Comparison of ENCODE assay signal across 8 cellular contexts in genomic region chr10:31759124-31759798, GRCh38.
A peak's percentile ranks its signal among the peaks of the same experiment; 100 is the strongest.
DNase-seq lines count a peak whose midpoint lies in the region; ATAC-seq, FAIRE-seq and TF ChIP-seq lines count a peak whose summit lies in the region.

No MANE protein-coding gene starts in this region.

- no peaks in the 10 kb centered on the region for H3K79me2 ChIP-seq in keratinocyte (ENCODE audit: control insufficient read depth, insufficient read depth, low read length)

- no peaks in the 10 kb centered on the region for H4K20me1 ChIP-seq in keratinocyte (ENCODE audit: control insufficient read depth, extremely low read depth, insufficient read depth, low read length)

- ATAC-seq in GM18870 (IDR thresholded peaks at IDR 0.05; ENCODE audit: unreplicated experiment) = no peak

- peak overlapping the region; percentile 90 for H3K4me3 Mint-ChIP-seq in T-helper 2 cell treated with Interferon-gamma antibody and Interleukin-4, amounts not matched to agents 5 μg/mL and 100 μg/mL, for 36 hours

- DNase-seq in AG09309 (ENCODE audit: low read depth) = no peak
- DNase-seq in T-helper 2 cell treated with Interferon-gamma antibody and Interleukin-4, amounts not matched to agents 5 μg/mL and 100 μg/mL, for 36 hours (ENCODE audit: low spot score) = peak; percentile 74
- DNase-seq in T47D (ENCODE audit: low read depth in 1 of 2, low spot score in 1 of 2) = peak; percentile 38 to 77
- DNase-seq in keratinocyte (ENCODE audit: low read depth, low spot score) = no peak
- peak; percentile 76 for DNase-seq in stimulated activated CD4-positive, alpha-beta T cell treated with anti-CD3 and anti-CD28 coated beads, Interleukin-15, amount 100 ng/mL, for 24 hours
- no peak for DNase-seq in NCI-H187 (lab: John Stamatoyannopoulos, UW)

- H3K36me3 ChIP-seq in HUES48 (ENCODE audit: control insufficient read depth, insufficient read depth, low read length) (no peaks in the 10 kb centered on the region), keratinocyte (ENCODE audit: control insufficient read depth in 2 of 2, extremely low read depth in 1 of 2, insufficient read depth in 2 of 2, low read length in 2 of 2) (no peaks in the 10 kb centered on the region)

- TF ChIP-seq CTCF in AG09309 (IDR thresholded peaks at IDR 0.05; ENCODE audit: control insufficient read depth, insufficient read depth, low read depth, low read length, missing control alignments) (no peak), keratinocyte (optimal IDR thresholded peaks at IDR 0.05 in 1 of 3, IDR thresholded peaks at IDR 0.05 in 1 of 3, conservative IDR thresholded peaks at IDR 0.05 in 1 of 3; ENCODE audit: extremely low read depth in 1 of 3, insufficient read depth in 2 of 3, low read length in 3 of 3) (no peak)

- dilution Hi-C loops in keratinocyte (cut with MboI; ENCODE audit: extremely low pct_ligation_motif_present, low sequenced_read_pairs) = no loop called here

- no peaks in the 10 kb centered on the region for H3K27me3 ChIP-seq in HUES48 (ENCODE audit: control insufficient read depth, insufficient read depth, low read length)
- H3K27me3 ChIP-seq in keratinocyte (ENCODE audit: control insufficient read depth, extremely low read depth, insufficient read depth, low read length) = no peaks in the 10 kb centered on the region

- in situ Hi-C loops in T47D (cut with HindIII; ENCODE audit: low pct_unique_long_range_greater_than_20kb, low sequenced_read_pairs) = no loop called here

- no peak for FAIRE-seq in keratinocyte (lab: Jason Lieb, UNC)

- no peaks in the 10 kb centered on the region for H3K9me1 ChIP-seq in keratinocyte (ENCODE audit: control insufficient read depth, extremely low read depth, insufficient read depth, low read length)

- H3K9me3 Mint-ChIP-seq in T-helper 2 cell treated with Interferon-gamma antibody and Interleukin-4, amounts not matched to agents 5 μg/mL and 100 μg/mL, for 36 hours = no peaks in the 10 kb centered on the region

- peak overlapping the region; percentile 98 for H3K4me3 ChIP-seq in AG09309 (ENCODE audit: control insufficient read depth, low read depth, low read length)
- peak overlapping the region; percentile 91 for H3K4me3 ChIP-seq in HUES48 (ENCODE audit: low read depth, low read length)
- peak overlapping the region; percentile 80 to 89 (median 84) for H3K4me3 ChIP-seq in keratinocyte (ENCODE audit: control insufficient read depth in 2 of 3, extremely low read depth in 1 of 3, insufficient read depth in 2 of 3, low read depth in 1 of 3, low read length in 3 of 3)

- H3K36me3 Mint-ChIP-seq in T-helper 2 cell treated with Interferon-gamma antibody and Interleukin-4, amounts not matched to agents 5 μg/mL and 100 μg/mL, for 36 hours (ENCODE audit: low read depth) = peaks cover 4% of the 10 kb centered on the region

- peak overlapping the region; percentile 94 for H3K27ac Mint-ChIP-seq in T-helper 2 cell treated with Interferon-gamma antibody and Interleukin-4, amounts not matched to agents 5 μg/mL and 100 μg/mL, for 36 hours

- H3K27ac ChIP-seq in HUES48 (ENCODE audit: low read depth, low read length) (peak overlapping the region; percentile 99), keratinocyte (ENCODE audit: control insufficient read depth, insufficient read depth, low read length) (peak overlapping the region; percentile 90)

- peaks cover 50% of the 10 kb centered on the region for H3K4me1 ChIP-seq in HUES48 (ENCODE audit: control insufficient read depth, insufficient read depth, low read length)
- peaks cover 15% of the 10 kb centered on the region for H3K4me1 ChIP-seq in keratinocyte (ENCODE audit: control insufficient read depth, extremely low read depth, insufficient read depth, low read length)

- no peaks in the 10 kb centered on the region for H3K27me3 Mint-ChIP-seq in T-helper 2 cell treated with Interferon-gamma antibody and Interleukin-4, amounts not matched to agents 5 μg/mL and 100 μg/mL, for 36 hours (ENCODE audit: low read depth)

- H3K4me2 ChIP-seq in keratinocyte (ENCODE audit: control insufficient read depth, extremely low read depth, insufficient read depth, low read depth, low read length) = peak overlapping the region; percentile 74

- H3K9me3 ChIP-seq in HUES48 (ENCODE audit: control insufficient read depth, insufficient read depth, low read length) = no peaks in the 10 kb centered on the region
- no peaks in the 10 kb centered on the region for H3K9me3 ChIP-seq in keratinocyte (ENCODE audit: control insufficient read depth, low read depth, low read length)

- H2AFZ ChIP-seq in keratinocyte (ENCODE audit: control insufficient read depth, low read length) = peak overlapping the region; percentile 68

- H3K4me1 Mint-ChIP-seq in T-helper 2 cell treated with Interferon-gamma antibody and Interleukin-4, amounts not matched to agents 5 μg/mL and 100 μg/mL, for 36 hours (ENCODE audit: low read depth) = peaks cover 13% of the 10 kb centered on the region

- H3K9ac ChIP-seq in HUES48 (ENCODE audit: low read depth, low read length) (peak overlapping the region; percentile 95), keratinocyte (ENCODE audit: control insufficient read depth, extremely low read depth, insufficient read depth, low read length) (peak overlapping the region; percentile 93)

Comparison
In these comparisons a context has a peak if more than half of its experiments do, and no peak if none do; other contexts are left out.
1. DNase-seq: peak in T-helper 2 cell treated with Interferon-gamma antibody and Interleukin-4, amounts not matched to agents 5 μg/mL and 100 μg/mL, for 36 hours (single experiment), T47D (2 of 2) and stimulated activated CD4-positive, alpha-beta T cell treated with anti-CD3 and anti-CD28 coated beads, Interleukin-15, amount 100 ng/mL, for 24 hours (single experiment); none in AG09309 (single experiment), keratinocyte (single experiment) and NCI-H187 (0 of 2).
2. Peak in every context shown above with its lines, with median percentiles within 50 percentile points of each other: H3K4me3 ChIP-seq.